ENCODE assay signal across 1 cellular context in genomic region chr2:10234013-10234306, GRCh38.
TF ChIP-seq lines count a peak whose summit lies in the region.

No MANE protein-coding gene starts in this region.

TF ChIP-seq in IMR-90, 13 proteins besides CTCF, POLR2A, EP300 and RAD21:
- TF ChIP-seq BHLHE40 (IDR thresholded peaks at IDR 0.05; ENCODE audit: low read depth, low read length) (no peak), RCOR1 (IDR thresholded peaks at IDR 0.05; ENCODE audit: insufficient replicate concordance, low read length) (no peak), SMC3 (IDR thresholded peaks at IDR 0.05; ENCODE audit: low read depth, low read length) (no peak), RFX5 (IDR thresholded peaks at IDR 0.05; ENCODE audit: low read depth, low read length) (no peak), NFE2L2 (IDR thresholded peaks at IDR 0.05; ENCODE audit: low read depth, low read length) (no peak)
- TF ChIP-seq, protein P1, sequence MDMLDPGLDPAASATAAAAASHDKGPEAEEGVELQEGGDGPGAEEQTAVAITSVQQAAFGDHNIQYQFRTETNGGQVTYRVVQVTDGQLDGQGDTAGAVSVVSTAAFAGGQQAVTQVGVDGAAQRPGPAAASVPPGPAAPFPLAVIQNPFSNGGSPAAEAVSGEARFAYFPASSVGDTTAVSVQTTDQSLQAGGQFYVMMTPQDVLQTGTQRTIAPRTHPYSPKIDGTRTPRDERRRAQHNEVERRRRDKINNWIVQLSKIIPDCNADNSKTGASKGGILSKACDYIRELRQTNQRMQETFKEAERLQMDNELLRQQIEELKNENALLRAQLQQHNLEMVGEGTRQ (IDR thresholded peaks at IDR 0.05; ENCODE audit: low read depth, low read length): no peak
